ENCODE assay signal across 28 cellular contexts in genomic region chr14:36397357-36397756, GRCh38.
"Had no signal": no experiment of that assay in that cellular context is flagged by ENCODE, and none has a peak within 500 bp of the region (broad histone marks: within the 10 kb centered on the region; RNA-seq: fewer than 3 reads in every experiment).

No MANE protein-coding gene starts in this region.

- H3K27me3 ChIP-seq: colonic mucosa, esophagus muscularis mucosa, esophagus squamous epithelium, gastrocnemius medialis, gastroesophageal sphincter, heart left ventricle, heart right ventricle had no signal

- H3K4me1 ChIP-seq: colonic mucosa, esophagus muscularis mucosa, esophagus squamous epithelium, foreskin keratinocyte, gastroesophageal sphincter had no signal

- H3K27ac ChIP-seq: colonic mucosa, coronary artery, dorsolateral prefrontal cortex, epithelial cell of prostate, esophagus muscularis mucosa, esophagus squamous epithelium, foreskin keratinocyte, gastrocnemius medialis, gastroesophageal sphincter, heart left ventricle, heart right ventricle had no signal

- FAIRE-seq: colon, endometrium, endothelial cell of umbilical vein, frontal cortex had no signal

- H3K4me3 ChIP-seq: colonic mucosa, coronary artery, dorsolateral prefrontal cortex, esophagus muscularis mucosa, esophagus squamous epithelium, gastrocnemius medialis, gastroesophageal sphincter, heart left ventricle, heart right ventricle had no signal

- H3K36me3 ChIP-seq: colonic mucosa, esophagus muscularis mucosa, esophagus squamous epithelium, gastrocnemius medialis, gastroesophageal sphincter, heart left ventricle, heart right ventricle had no signal

- ATAC-seq: effector memory CD8-positive, alpha-beta T cell; esophagus mucosa; foreskin keratinocyte; gastrocnemius medialis; gastroesophageal sphincter; heart left ventricle; heart right ventricle had no signal

- DNase-seq: colonic mucosa; cortex of kidney; dermis blood vessel endothelial cell; dorsolateral prefrontal cortex; effector CD4-positive, alpha-beta T cell; effector CD8-positive, alpha-beta T cell; effector memory CD4-positive, alpha-beta T cell; effector memory CD8-positive, alpha-beta T cell; endodermal cell; erythroblast; esophagus squamous epithelium; foreskin fibroblast; foreskin keratinocyte; foreskin melanocyte; gastrocnemius medialis; glutamatergic neuron; head of caudate nucleus; heart left ventricle; heart right ventricle had no signal

- H3K9me3 ChIP-seq: colonic mucosa, esophagus squamous epithelium, gastrocnemius medialis had no signal
